In genomic region chr4:37812713-37813112, GRCh38 we compare ENCODE assay signal across 14 cellular contexts. TPM values are rescaled to one million over a fixed set of nuclear protein-coding genes. Genes with fewer than 3 reads are reported as not detected.
DNase-seq lines count a peak whose midpoint lies in the region; ATAC-seq, FAIRE-seq and TF ChIP-seq lines count a peak whose summit lies in the region.
"Had no signal": no experiment of that assay in that cellular context is flagged by ENCODE, and none has a peak within 500 bp of the region (broad histone marks: within the 10 kb centered on the region; RNA-seq: fewer than 3 reads in every experiment).

No MANE protein-coding gene starts in this region.

- H3K9me3 ChIP-seq in PC-3 (ENCODE audit: low read length) (no peaks in the 10 kb centered on the region), endothelial cell of umbilical vein (replicated peaks; ENCODE audit: control insufficient read depth, insufficient read depth, low read length) (no peaks in the 10 kb centered on the region)

- H3K4me3 ChIP-seq in PC-3 (ENCODE audit: low read length) (no peak overlapping the region), endothelial cell of umbilical vein (replicated peaks in 1 of 3; ENCODE audit: insufficient read depth in 1 of 3, low read depth in 1 of 3, low read length in 3 of 3) (no peak overlapping the region)

- no peak overlapping the region for H3K27ac ChIP-seq in PC-3 (ENCODE audit: low read length)
- H3K27ac ChIP-seq in endothelial cell of umbilical vein (ENCODE audit: insufficient read depth, low read depth, low read length): peak overlapping the region; percentile 29

- BruUV-seq in PC-3 (replicated peaks; lab: Mats Ljungman, UMichigan) (no TSS peak), endothelial cell of umbilical vein (replicated peaks; lab: Mats Ljungman, UMichigan) (no TSS peak)

- H3K4me1 ChIP-seq in PC-3 (ENCODE audit: insufficient read depth, low read length) (peaks cover 8% of the 10 kb centered on the region; the same call in 1 of the 2 replicates), endothelial cell of umbilical vein (ENCODE audit: control insufficient read depth, extremely low read depth, insufficient read depth, low read length) (peaks cover 13% of the 10 kb centered on the region)

- peaks cover 19% of the 10 kb centered on the region for H3K4me1 Mint-ChIP-seq in activated T-cell treated with anti-CD3 and anti-CD28 coated beads, Interleukin-2, amount 50 U/mL, for 4 hours (ENCODE audit: low read depth)
- H3K4me1 Mint-ChIP-seq in WTC11: peaks cover 21% of the 10 kb centered on the region
- H3K4me1 Mint-ChIP-seq: brain had no signal

- no peaks in the 10 kb centered on the region for H3K9me1 ChIP-seq in endothelial cell of umbilical vein (replicated peaks; ENCODE audit: control insufficient read depth, extremely low read depth, insufficient read depth, low read length)

- H3K79me2 ChIP-seq in PC-3 (ENCODE audit: low read length) (no peaks in the 10 kb centered on the region), endothelial cell of umbilical vein (ENCODE audit: control insufficient read depth, insufficient read depth, low read length) (no peaks in the 10 kb centered on the region)

- POLR2A ChIA-PET in PC-3 (lab: Charles Lee; ENCODE audit: unreplicated experiment) (no interaction called here), endothelial cell of umbilical vein (lab: Charles Lee) (no interaction called here), WTC11 (lab: Charles Lee) (no interaction called here)

- no peaks in the 10 kb centered on the region for H3F3A ChIP-seq in PC-3 (ENCODE audit: low read length, unreplicated experiment)

- H3K9me2 ChIP-seq in PC-3 (replicated peaks; ENCODE audit: low read length): no peaks in the 10 kb centered on the region

- dilution Hi-C loops in endothelial cell of umbilical vein (cut with MboI; ENCODE audit: extremely low pct_ligation_motif_present, low sequenced_read_pairs): no loop called here

- CTCF ChIA-PET in PC-3 (lab: Charles Lee): no interaction called here
- CTCF ChIA-PET in endothelial cell of umbilical vein (lab: Charles Lee): interaction anchor here (0.6 to 1.2 kb wide), 2 partner anchors 14 to 42 kb away, joined by 3 read pairs; partner anchors contain the start of gene PGM2
- CTCF ChIA-PET in WTC11 (lab: Charles Lee): no interaction called here

- no peaks in the 10 kb centered on the region for H3K27me3 Mint-ChIP-seq in activated T-cell treated with anti-CD3 and anti-CD28 coated beads, Interleukin-2, amount 50 U/mL, for 4 hours (ENCODE audit: low read depth)
- no peaks in the 10 kb centered on the region; the same call in 1 of the 2 replicates for H3K27me3 Mint-ChIP-seq in WTC11 (ENCODE audit: low read depth)
- H3K27me3 Mint-ChIP-seq: progenitor cell of endocrine pancreas had no signal

- H3K9ac ChIP-seq in PC-3 (ENCODE audit: low read length) (no peak overlapping the region), endothelial cell of umbilical vein (replicated peaks; ENCODE audit: extremely low read depth, insufficient read depth, low read length) (no peak overlapping the region)

- ATAC-seq in PC-3 (no peak; the same call in 1 of the 2 replicates), HG03095 (IDR thresholded peaks at IDR 0.05; ENCODE audit: unreplicated experiment) (no peak), WTC11 (no peak)
- ATAC-seq in activated T-cell treated with anti-CD3 and anti-CD28 coated beads, Interleukin-2, amount 50 U/mL, for 4 hours: no peak
- ATAC-seq: stimulated activated naive CD8-positive, alpha-beta T cell treated with anti-CD3 and anti-CD28 coated beads, Interleukin-15, Interleukin-2, amounts not matched to agents 100 U/mL and 50 U/mL, for 24 hours had no signal

- H3K27me3 ChIP-seq in PC-3 (ENCODE audit: low read length) (no peaks in the 10 kb centered on the region), endothelial cell of umbilical vein (ENCODE audit: control insufficient read depth in 2 of 2, insufficient read depth in 2 of 2, low read length in 2 of 2) (no peaks in the 10 kb centered on the region)

- H3K36me3 Mint-ChIP-seq in activated T-cell treated with anti-CD3 and anti-CD28 coated beads, Interleukin-2, amount 50 U/mL, for 4 hours (ENCODE audit: insufficient read depth): no peaks in the 10 kb centered on the region
- H3K36me3 Mint-ChIP-seq in WTC11: no peaks in the 10 kb centered on the region
- H3K36me3 Mint-ChIP-seq: brain had no signal

- no peak overlapping the region for H3K4me3 Mint-ChIP-seq in activated T-cell treated with anti-CD3 and anti-CD28 coated beads, Interleukin-2, amount 50 U/mL, for 4 hours
- no peak overlapping the region for H3K4me3 Mint-ChIP-seq in WTC11
- H3K4me3 Mint-ChIP-seq: brain had no signal

- H3K27ac Mint-ChIP-seq in WTC11: no peak overlapping the region
- H3K27ac Mint-ChIP-seq: brain, progenitor cell of endocrine pancreas had no signal

- H3K36me3 ChIP-seq in PC-3 (ENCODE audit: low read depth, low read length): no peaks in the 10 kb centered on the region
- no peaks in the 10 kb centered on the region for H3K36me3 ChIP-seq in endothelial cell of umbilical vein (ENCODE audit: control insufficient read depth in 2 of 2, extremely low read depth in 1 of 2, insufficient read depth in 2 of 2, low read length in 2 of 2)

- H2AFZ ChIP-seq in PC-3 (ENCODE audit: low read length): no peak overlapping the region
- H2AFZ ChIP-seq in endothelial cell of umbilical vein (ENCODE audit: low read depth, low read length): no peak overlapping the region

- DNase-seq in Daoy (ENCODE audit: low read depth) (peak; percentile 28), PC-3 (peak; percentile 46), endothelial cell of umbilical vein (ENCODE audit: low read depth, low spot score) (peak; percentile 27), non-pigmented ciliary epithelial cell (ENCODE audit: low read depth) (peak; percentile 43), WTC11 (ENCODE audit: low spot score) (no peak), GM12891 (ENCODE audit: insufficient read length, low spot score) (no peak)
- DNase-seq in activated T-cell treated with anti-CD3 and anti-CD28 coated beads, Interleukin-2, amount 50 U/mL, for 4 hours: no peak
- DNase-seq: activated CD4-positive, alpha-beta T cell treated with anti-CD3 and anti-CD28 coated beads for 4 hours; midbrain; stimulated activated CD4-positive, alpha-beta T cell treated with anti-CD3 and anti-CD28 coated beads, Interleukin-2, amount 100 ng/mL, for 48 hours; stimulated activated naive CD8-positive, alpha-beta T cell treated with anti-CD3 and anti-CD28 coated beads, Interleukin-15, Interleukin-2, amounts not matched to agents 100 U/mL and 50 U/mL, for 24 hours had no signal

- H3K9me3 Mint-ChIP-seq in activated T-cell treated with anti-CD3 and anti-CD28 coated beads, Interleukin-2, amount 50 U/mL, for 4 hours: no peaks in the 10 kb centered on the region
- peaks cover 21% of the 10 kb centered on the region for H3K9me3 Mint-ChIP-seq in WTC11

- intact Hi-C loops in PC-3 (cut with micrococcal nuclease): no loop called here
- intact Hi-C loops in endothelial cell of umbilical vein (cut with micrococcal nuclease): no loop called here

- TF ChIP-seq POLR2A in endothelial cell of umbilical vein (IDR thresholded peaks at IDR 0.05; ENCODE audit: low read depth, low read length) (no peak), GM12891 (IDR thresholded peaks at IDR 0.05; ENCODE audit: low read depth, low read length) (no peak)

- FAIRE-seq in endothelial cell of umbilical vein (lab: Jason Lieb, UNC) (no peak), GM12891 (lab: Jason Lieb, UNC) (no peak)

- TF ChIP-seq CTCF in PC-3 (conservative IDR thresholded peaks at IDR 0.05; ENCODE audit: low read depth, low read length) (no peak), endothelial cell of umbilical vein (IDR thresholded peaks at IDR 0.05; ENCODE audit: extremely low read depth in 1 of 2, insufficient read depth in 1 of 2, low read depth in 1 of 2, low read length in 2 of 2) (no peak), WTC11 (IDR thresholded peaks at IDR 0.05) (no peak)

- H3K4me2 ChIP-seq in PC-3 (ENCODE audit: low read length) (no peak overlapping the region), endothelial cell of umbilical vein (ENCODE audit: insufficient read depth, low read length) (peak overlapping the region; percentile 24)

- H4K20me1 ChIP-seq in PC-3 (ENCODE audit: low read length) (no peaks in the 10 kb centered on the region), endothelial cell of umbilical vein (replicated peaks; ENCODE audit: control insufficient read depth, extremely low read depth, insufficient read depth, low read length) (no peaks in the 10 kb centered on the region)

TF ChIP-seq in endothelial cell of umbilical vein, 7 proteins besides CTCF, POLR2A, EP300 and RAD21:
- peak; percentile 6 for TF ChIP-seq JUN (IDR thresholded peaks at IDR 0.05; ENCODE audit: borderline replicate concordance, insufficient read depth, insufficient read length, low read depth)
- TF ChIP-seq MYC (IDR thresholded peaks at IDR 0.05; ENCODE audit: low read depth, low read length): no peak

TF ChIP-seq in WTC11, 78 proteins besides CTCF, POLR2A, EP300 and RAD21 (continues in another document):
- no peak for TF ChIP-seq RORB (CRISPR knock-in tag; IDR thresholded peaks at IDR 0.05)
- TF ChIP-seq NFATC4 (CRISPR knock-in tag; IDR thresholded peaks at IDR 0.05): no peak

TF ChIP-seq in GM12891, 5 proteins besides CTCF, POLR2A, EP300 and RAD21:
- TF ChIP-seq TAF1 (IDR thresholded peaks at IDR 0.05; ENCODE audit: low read depth, low read length) (no peak), POLR2AphosphoS5 (IDR thresholded peaks at IDR 0.05; ENCODE audit: low read depth, low read length) (no peak), SPI1 (IDR thresholded peaks at IDR 0.05; ENCODE audit: low read depth, low read length) (no peak), POU2F2 (IDR thresholded peaks at IDR 0.05; ENCODE audit: low read depth, low read length) (no peak), PAX5 (IDR thresholded peaks at IDR 0.05; ENCODE audit: insufficient read depth, low read length, severe bottlenecking) (no peak)

RNA-seq across cellular contexts. Expression of gene PGM2, which starts 13.8 kb away (rescaled TPM):
- 46.5 and 48.7 TPM in 2 replicates for total RNA-seq in Daoy (2014; rRNA removed; shearing (Covaris generic))
- total RNA-seq in PC-3 (2014; rRNA removed) (21.0 and 28.6 TPM in 2 replicates), endothelial cell of umbilical vein (45.8 and 53.9 TPM in 2 replicates), WTC11 (2021) (28.5 to 31.4 TPM (median 30.1 TPM) in 3 replicates)
- 11.2 and 17.9 TPM in 2 replicates for polyA plus RNA-seq in endothelial cell of umbilical vein
- 23.1 and 24.8 TPM in 2 replicates for polyA plus RNA-seq in endothelial cell of umbilical vein (2011; cell fraction: cytosol; rRNA removed)
- 42.4 and 43.4 TPM in 2 replicates for polyA plus RNA-seq in endothelial cell of umbilical vein (2011; cell fraction: nucleus; rRNA removed)
- polyA plus RNA-seq in endothelial cell of umbilical vein (2012): 35.0 and 48.9 TPM in 2 replicates
- polyA minus RNA-seq in endothelial cell of umbilical vein: 17.2 and 19.2 TPM in 2 replicates
- 13.5 TPM for polyA minus RNA-seq in endothelial cell of umbilical vein (2011; cell fraction: cytosol; rRNA and poly(A)+ RNA removed)
- polyA minus RNA-seq in endothelial cell of umbilical vein (2011; cell fraction: nucleus; rRNA and poly(A)+ RNA removed): 16.8 and 17.5 TPM in 2 replicates
- total RNA-seq in activated T-cell treated with anti-CD3 and anti-CD28 coated beads, Interleukin-2, amount 50 U/mL, for 4 hours: 10 to 100 TPM; 43.2 to 53.2 (median 49.7) TPM
- polyA plus RNA-seq in GM12891 (2012; ENCODE audit: low read depth, missing spikeins): 19.3 TPM

Comparison
In these comparisons a context has a peak if more than half of its experiments do, and no peak if none do; other contexts are left out.
1. DNase-seq: peak in Daoy (single experiment), PC-3 (single experiment), endothelial cell of umbilical vein (single experiment) and non-pigmented ciliary epithelial cell (single experiment); none in activated T-cell treated with anti-CD3 and anti-CD28 coated beads, Interleukin-2, amount 50 U/mL, for 4 hours (single experiment), WTC11 (single experiment) and GM12891 (single experiment).